In genomic region chr19:3966051-3967017, GRCh38 we compare ENCODE assay signal across 14 cellular contexts. TPM values are rescaled to one million over a fixed set of nuclear protein-coding genes. Genes with fewer than 3 reads are reported as not detected.
A peak's percentile ranks its signal among the peaks of the same experiment; 100 is the strongest.
DNase-seq lines count a peak whose midpoint lies in the region; ATAC-seq and TF ChIP-seq lines count a peak whose summit lies in the region.
"Had no signal": no experiment of that assay in that cellular context is flagged by ENCODE, and none has a peak within 500 bp of the region (broad histone marks: within the 10 kb centered on the region; RNA-seq: fewer than 3 reads in every experiment).

No MANE protein-coding gene starts in this region.

- H3K4me3 Mint-ChIP-seq in activated CD4-positive, alpha-beta T cell treated with anti-CD3 and anti-CD28 coated beads for 36 hours: no peak overlapping the region

- H3K27me3 Mint-ChIP-seq in activated CD4-positive, alpha-beta T cell treated with anti-CD3 and anti-CD28 coated beads for 36 hours: no peaks in the 10 kb centered on the region

- peaks cover 61% of the 10 kb centered on the region for H3K36me3 ChIP-seq in cardiac muscle cell
- peaks cover 31 to 32% of the 10 kb centered on the region in 2 donors for H3K36me3 ChIP-seq in mucosa of rectum (ENCODE audit: control insufficient read depth in 2 of 2, insufficient read depth in 2 of 2, low read length in 2 of 2)
- H3K36me3 ChIP-seq in transverse colon: peaks cover 0 to 35% (median 16%) of the 10 kb centered on the region in 4 donors
- peaks cover 58% of the 10 kb centered on the region for H3K36me3 ChIP-seq in OCI-LY7 (ENCODE audit: insufficient read depth, low read length)

- H3K27me3 ChIP-seq in cardiac muscle cell (no peaks in the 10 kb centered on the region), mucosa of rectum (ENCODE audit: control insufficient read depth in 2 of 2, insufficient read depth in 2 of 2, low read length in 2 of 2) (no peaks in the 10 kb centered on the region), transverse colon (no peaks in the 10 kb centered on the region)

- WGBS in transverse colon (ENCODE audit: low coverage in 1 of 2), 2 donors: 44 to 80% methylated on average over 3 to 30 of the region's 30 CpGs

- no TSS peak for BruUV-seq in OCI-LY7 (replicated peaks; lab: Mats Ljungman, UMichigan)

- POLR2A ChIA-PET in OCI-LY7 (lab: Charles Lee): no interaction called here
- POLR2A ChIA-PET in activated CD4-positive, alpha-beta T cell treated with anti-CD3 and anti-CD28 coated beads for 36 hours (lab: Charles Lee): interaction anchor here (0.6 kb wide), 1 partner anchor 145 kb away, joined by 3 read pairs; no protein-coding TSS in a partner anchor

- no peak overlapping the region for H3K4me2 ChIP-seq in OCI-LY7 (ENCODE audit: low read length)
- H3K4me2 ChIP-seq: SK-N-SH had no signal

- intact Hi-C loops in left cardiac atrium (cut with DNase I) (loop anchor here in 1 of 2 donors (10.0 kb wide), 1 partner anchor 202 kb away; the partner anchor contains the start of genes APBA3 and MRPL54), transverse colon (cut with DNase I; ENCODE audit: low total_unique reads) (no loop called here), OCI-LY7 (cut with micrococcal nuclease; ENCODE audit: unreplicated experiment) (no loop called here)
- intact Hi-C loops in activated CD4-positive, alpha-beta T cell treated with anti-CD3 and anti-CD28 coated beads for 36 hours (cut with DNase I, micrococcal nuclease): no loop called here

- peaks cover 18% of the 10 kb centered on the region; the same call in 1 of the 2 replicates for H3K79me2 ChIP-seq in OCI-LY7 (ENCODE audit: insufficient read depth, low read depth, low read length)

- peak overlapping the region; percentile 34 to 52 for H3K9ac ChIP-seq in mucosa of rectum (ENCODE audit: low read depth in 1 of 2, low read length in 2 of 2)
- H3K9ac ChIP-seq: SK-N-SH had no signal

- DNase-seq in cardiac muscle cell (ENCODE audit: low read depth in 1 of 2, low spot score in 1 of 2) (no peak), left cardiac atrium (no peak), choroid plexus epithelial cell (ENCODE audit: low read depth) (no peak), transverse colon (peak; percentile 89), OCI-LY7 (ENCODE audit: low spot score) (no peak)
- DNase-seq in activated CD4-positive, alpha-beta T cell treated with anti-CD3 and anti-CD28 coated beads for 36 hours: no peak
- DNase-seq: activated T-cell treated with anti-CD3 and anti-CD28 coated beads for 4 hours, anterior cingulate cortex, DMS153, NCI-H2029 treated with DMSO at 0.1 percent for 48 hours, SK-N-SH had no signal

- no peak overlapping the region for H3K27ac Mint-ChIP-seq in activated CD4-positive, alpha-beta T cell treated with anti-CD3 and anti-CD28 coated beads for 36 hours

- peaks cover 21% of the 10 kb centered on the region for H3K4me1 Mint-ChIP-seq in activated CD4-positive, alpha-beta T cell treated with anti-CD3 and anti-CD28 coated beads for 36 hours

- H3K9me3 ChIP-seq in cardiac muscle cell (ENCODE audit: low read depth): no peaks in the 10 kb centered on the region
- no peaks in the 10 kb centered on the region for H3K9me3 ChIP-seq in mucosa of rectum (ENCODE audit: control insufficient read depth in 2 of 2, low read length in 2 of 2)
- H3K9me3 ChIP-seq in transverse colon: no peaks in the 10 kb centered on the region
- no peaks in the 10 kb centered on the region for H3K9me3 ChIP-seq in OCI-LY7 (ENCODE audit: low read length)
- H3K9me3 ChIP-seq: SK-N-SH had no signal

- H3K36me3 Mint-ChIP-seq in activated CD4-positive, alpha-beta T cell treated with anti-CD3 and anti-CD28 coated beads for 36 hours (ENCODE audit: low read depth): peaks cover 24% of the 10 kb centered on the region

- ATAC-seq in left cardiac atrium (no peak), HG03565 (IDR thresholded peaks at IDR 0.05; ENCODE audit: unreplicated experiment) (no peak)
- ATAC-seq in activated CD4-positive, alpha-beta T cell treated with anti-CD3 and anti-CD28 coated beads for 36 hours: no peak

- H3K4me3 ChIP-seq in cardiac muscle cell (no peak overlapping the region), choroid plexus epithelial cell (ENCODE audit: low read depth, low read length) (no peak overlapping the region), mucosa of rectum (ENCODE audit: low read length in 2 of 2) (peak overlapping the region; percentile 46 to 61), transverse colon (peak overlapping the region in 1 of 4 donors; percentile 31), OCI-LY7 (ENCODE audit: low read depth, low read length, poor library complexity, severe bottlenecking) (no peak overlapping the region)

- H3K4me1 ChIP-seq in cardiac muscle cell (ENCODE audit: low read depth): peaks cover 23% of the 10 kb centered on the region
- peaks cover 37 to 49% of the 10 kb centered on the region in 2 donors for H3K4me1 ChIP-seq in mucosa of rectum (ENCODE audit: control insufficient read depth in 2 of 2, insufficient read depth in 2 of 2, low read length in 2 of 2)
- H3K4me1 ChIP-seq in transverse colon: peaks cover 41 to 54% (median 50%) of the 10 kb centered on the region in 4 donors
- H3K4me1 ChIP-seq in OCI-LY7 (ENCODE audit: insufficient read depth, low read length, poor library complexity, severe bottlenecking): peaks cover 11% of the 10 kb centered on the region

- no peaks in the 10 kb centered on the region for H3K9me2 ChIP-seq in OCI-LY7 (ENCODE audit: insufficient read depth, low read length)
- H3K9me2 ChIP-seq: SK-N-SH had no signal

- no peak for TF ChIP-seq EP300 in transverse colon (IDR thresholded peaks at IDR 0.05; ENCODE audit: low read depth)

- H3K27ac ChIP-seq in cardiac muscle cell (peak overlapping the region; percentile 99), mucosa of rectum (ENCODE audit: low read depth in 2 of 2, low read length in 2 of 2) (peak overlapping the region; percentile 67 to 87), transverse colon (peak overlapping the region; percentile 96 to 99 (median 98)), OCI-LY7 (ENCODE audit: low read depth, low read length, poor library complexity, severe bottlenecking) (no peak overlapping the region)

- TF ChIP-seq CTCF in cardiac muscle cell (IDR thresholded peaks at IDR 0.05; ENCODE audit: low read depth, low read length) (no peak), choroid plexus epithelial cell (conservative IDR thresholded peaks at IDR 0.05; ENCODE audit: low read depth, low read length) (peak; percentile 2), transverse colon (IDR thresholded peaks at IDR 0.05) (no peak), OCI-LY7 (conservative IDR thresholded peaks at IDR 0.05; ENCODE audit: low read length) (no peak)

- in situ Hi-C loops in transverse colon (cut with MboI; ENCODE audit: low pct_ligation_motif_present in 1 of 4, low pct_unique_long_range_greater_than_20kb in 1 of 4, low sequenced_read_pairs in 3 of 4): no loop called here

- TF ChIP-seq POLR2A in transverse colon (IDR thresholded peaks at IDR 0.05): no peak

- H2AFZ ChIP-seq in OCI-LY7 (ENCODE audit: low read length): no peak overlapping the region

- H4K20me1 ChIP-seq in OCI-LY7 (ENCODE audit: insufficient read depth, low read length): no peaks in the 10 kb centered on the region; the same call in 1 of the 2 replicates

- CTCF ChIA-PET in OCI-LY7 (lab: Charles Lee; ENCODE audit: unreplicated experiment): no interaction called here
- CTCF ChIA-PET in activated CD4-positive, alpha-beta T cell treated with anti-CD3 and anti-CD28 coated beads for 36 hours (lab: Charles Lee): no interaction called here

- H3K9me3 Mint-ChIP-seq in activated CD4-positive, alpha-beta T cell treated with anti-CD3 and anti-CD28 coated beads for 36 hours (ENCODE audit: low read depth): no peaks in the 10 kb centered on the region

RNA-seq across cellular contexts. Expression of gene DAPK3, which starts 4.6 kb away (rescaled TPM):
- 133 and 157 TPM in 2 replicates for total RNA-seq in cardiac muscle cell
- polyA plus RNA-seq in cardiac muscle cell: 72.1 and 90.2 TPM in 2 replicates
- 10 to 100 TPM; 52.4 to 95.1 TPM for total RNA-seq in left cardiac atrium
- 10 to 100 TPM; 54.6 to 89.0 (median 82.3) TPM for total RNA-seq in transverse colon
- 48.6 and 49.3 TPM in 2 replicates for total RNA-seq in OCI-LY7 (2014; rRNA removed; shearing (Covaris generic))
- 40.4 and 47.1 TPM in 2 replicates for total RNA-seq in OCI-LY7 (2022)
- total RNA-seq in activated CD4-positive, alpha-beta T cell treated with anti-CD3 and anti-CD28 coated beads for 36 hours: 10 to 100 TPM; 26.7 to 27.6 TPM

RNA-seq across cellular contexts. Expression of gene EEF2, which starts 18.9 kb away (rescaled TPM):
- total RNA-seq in cardiac muscle cell (2,213 and 2,849 TPM in 2 replicates), left cardiac atrium (1,000 to 10,000 TPM; 1,815 to 2,062 TPM), transverse colon (1,000 to 10,000 TPM; 1,013 to 1,686 (median 1,532) TPM), OCI-LY7 (2022) (3,507 and 3,668 TPM in 2 replicates)
- polyA plus RNA-seq in cardiac muscle cell: 316 and 530 TPM in 2 replicates
- total RNA-seq in OCI-LY7 (2014; rRNA removed; shearing (Covaris generic)): 1,633 and 1,634 TPM in 2 replicates
- total RNA-seq in activated CD4-positive, alpha-beta T cell treated with anti-CD3 and anti-CD28 coated beads for 36 hours: 1,000 to 10,000 TPM; 3,116 to 3,255 TPM

RNA-seq across cellular contexts. Expression of gene NMRK2, which starts 33.5 kb away (rescaled TPM):
- 32.9 and 46.5 TPM in 2 replicates for total RNA-seq in cardiac muscle cell
- 34.3 and 39.4 TPM in 2 replicates for polyA plus RNA-seq in cardiac muscle cell
- 1,000 to 10,000 TPM; 1,098 to 1,409 TPM for total RNA-seq in left cardiac atrium
- under 1 TPM in 1 of 4 donors, not detected in 3; 0.41 TPM for total RNA-seq in transverse colon
- total RNA-seq in OCI-LY7 (2014; rRNA removed; shearing (Covaris generic)): not detected in 2 replicates
- total RNA-seq in OCI-LY7 (2022): not detected in 2 replicates
- not detected for total RNA-seq in activated CD4-positive, alpha-beta T cell treated with anti-CD3 and anti-CD28 coated beads for 36 hours
- total RNA-seq: endothelial cell of umbilical vein had no signal
- polyA plus RNA-seq: endothelial cell of umbilical vein, SK-N-SH had no signal

RNA-seq across cellular contexts. Expression of gene PIAS4, which starts 41.2 kb away (rescaled TPM):
- total RNA-seq in cardiac muscle cell: 32.6 and 35.4 TPM in 2 replicates
- polyA plus RNA-seq in cardiac muscle cell: 9.6 and 11.3 TPM in 2 replicates
- 10 to 100 TPM; 13.8 to 14.0 TPM for total RNA-seq in left cardiac atrium
- total RNA-seq in transverse colon: 100 to 1,000 TPM in 1 of 4 donors, 10 to 100 TPM in 3; 15.5 to 110 (median 23.0) TPM
- 25.3 and 31.5 TPM in 2 replicates for total RNA-seq in OCI-LY7 (2014; rRNA removed; shearing (Covaris generic))
- total RNA-seq in OCI-LY7 (2022): 34.4 and 35.0 TPM in 2 replicates
- 10 to 100 TPM; 23.0 to 37.3 TPM for total RNA-seq in activated CD4-positive, alpha-beta T cell treated with anti-CD3 and anti-CD28 coated beads for 36 hours

Comparison
In these comparisons a context has a peak if more than half of its experiments do, and no peak if none do; other contexts are left out.
1. RNA of gene NMRK2, which starts 33.5 kb away (total RNA-seq): 1,098 to 1,409 TPM in left cardiac atrium; 32.9 to 46.5 TPM in cardiac muscle cell, 0.41 TPM in transverse colon, not detected in activated CD4-positive, alpha-beta T cell treated with anti-CD3 and anti-CD28 coated beads for 36 hours and not detected in OCI-LY7; every median in the first group is over 10 times any median in the second.
2. H3K4me3 ChIP-seq: peak in mucosa of rectum (2 of 2); none in cardiac muscle cell (single experiment), choroid plexus epithelial cell (single experiment) and OCI-LY7 (single experiment).